ENCODE assay signal across 8 cellular contexts in the genomic region with DNA sequence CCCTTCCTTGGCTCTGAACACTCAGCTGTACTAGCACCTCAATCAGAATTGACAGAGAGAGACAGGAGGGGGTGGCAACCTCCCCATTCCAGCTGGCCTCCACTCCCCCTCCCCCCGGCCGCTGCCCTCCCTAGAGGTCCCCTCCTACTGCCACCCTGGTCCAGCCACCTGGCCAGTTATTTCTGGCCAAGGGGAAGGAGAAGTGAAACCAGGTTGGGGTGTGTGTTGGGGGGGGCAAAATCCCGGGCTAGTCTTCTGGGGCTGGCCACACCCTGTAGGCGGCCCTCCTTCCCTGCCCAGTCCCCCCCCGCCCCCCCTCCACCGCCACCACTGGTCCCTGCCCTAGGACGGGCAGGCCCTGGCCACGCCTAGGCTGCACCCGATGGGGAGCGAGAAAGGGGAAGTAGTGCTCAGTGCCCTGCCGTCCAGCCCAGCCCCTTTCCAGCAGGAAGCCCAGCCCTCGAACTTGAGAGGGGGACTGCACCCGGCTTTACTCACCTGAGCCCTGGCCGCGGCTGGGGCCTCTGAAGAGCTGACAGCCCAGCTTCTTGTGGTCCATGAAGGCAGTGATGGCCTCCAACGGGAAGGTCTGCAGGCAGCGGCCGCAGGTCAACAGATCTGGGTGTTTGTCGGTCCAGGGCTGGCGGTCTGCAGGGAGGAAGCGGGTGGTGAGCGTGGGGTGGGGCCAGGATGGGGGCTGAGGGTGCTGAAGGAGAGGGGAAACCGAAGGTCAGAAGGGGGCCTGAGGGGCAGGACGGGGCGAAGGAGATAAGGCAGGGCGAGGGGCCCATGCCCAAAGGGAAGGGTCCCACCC. TPM values are rescaled to one million over a fixed set of nuclear protein-coding genes. Genes with fewer than 3 reads are reported as not detected.
DNase-seq lines count a peak whose midpoint lies in the region; ATAC-seq, FAIRE-seq and TF ChIP-seq lines count a peak whose summit lies in the region.

No MANE protein-coding gene starts in this region.

- peaks cover 2% of the 10 kb centered on the region for H3K36me3 ChIP-seq in CD4-positive, alpha-beta memory T cell (ENCODE audit: insufficient read depth, low read length)
- peaks cover 1% of the 10 kb centered on the region for H3K36me3 ChIP-seq in osteoblast (ENCODE audit: insufficient read depth, low read length)

- H2AFZ ChIP-seq in osteoblast (ENCODE audit: low read length) = peak overlapping the region; percentile 51

- H3K79me2 ChIP-seq in osteoblast (ENCODE audit: insufficient read depth, low read length) = peaks cover 16% of the 10 kb centered on the region

- H3K27ac ChIP-seq in CD4-positive, alpha-beta memory T cell (ENCODE audit: low read depth, low read length) = peak overlapping the region; percentile 56
- H3K27ac ChIP-seq in osteoblast (ENCODE audit: low read depth, low read length) = no peak overlapping the region

- peak overlapping the region; percentile 77 to 91 (median 78) for H3K4me3 Mint-ChIP-seq in CD4-positive, alpha-beta memory T cell
- peak overlapping the region; percentile 79 for H3K4me3 Mint-ChIP-seq in activated T-helper 2 cell treated with anti-CD3 and anti-CD28 coated beads, Interferon-gamma antibody, Interleukin-2, Interleukin-4, amounts not matched to agents 10 μg/mL and 5 μg/mL and 100 μg/mL, durations not matched to agents 14 hours and 24 hours and 36 hours (ENCODE audit: low read depth)

- no peak for FAIRE-seq in H54 (lab: Jason Lieb, UNC)

- H3K4me2 ChIP-seq in osteoblast (ENCODE audit: insufficient read depth, low read length) = peak overlapping the region; percentile 78

- CTCF ChIA-PET in CD4-positive, alpha-beta memory T cell (lab: Charles Lee; ENCODE audit: partially characterized antibody) = interaction anchor here (1.0 to 1.8 kb wide), 2 partner anchors 16 to 86 kb away, joined by 3 to 6 read pairs; no protein-coding TSS in a partner anchor

- intact Hi-C loops in CD4-positive, alpha-beta memory T cell (cut with micrococcal nuclease) = loop anchor here (1.0 to 10.0 kb wide), 3 partner anchors 16 to 121 kb away; a partner anchor contains a TSS
- intact Hi-C loops in activated T-helper 2 cell treated with anti-CD3 and anti-CD28 coated beads, Interferon-gamma antibody, Interleukin-2, Interleukin-4, amounts not matched to agents 10 μg/mL and 5 μg/mL and 100 μg/mL, durations not matched to agents 14 hours and 24 hours and 36 hours (cut with micrococcal nuclease) = loop anchor here (2.0 to 5.0 kb wide), 4 partner anchors 38 to 102 kb away; a partner anchor contains a TSS
- intact Hi-C loops in Right ventricle myocardium superior (cut with DNase I) = no loop called here

- TF ChIP-seq POLR2A in H54 (IDR thresholded peaks at IDR 0.05; ENCODE audit: low read depth, low read length) = no peak

- H3K9me3 Mint-ChIP-seq in CD4-positive, alpha-beta memory T cell = no peaks in the 10 kb centered on the region
- no peaks in the 10 kb centered on the region for H3K9me3 Mint-ChIP-seq in activated T-helper 2 cell treated with anti-CD3 and anti-CD28 coated beads, Interferon-gamma antibody, Interleukin-2, Interleukin-4, amounts not matched to agents 10 μg/mL and 5 μg/mL and 100 μg/mL, durations not matched to agents 14 hours and 24 hours and 36 hours

- H3K4me3 ChIP-seq in CD4-positive, alpha-beta memory T cell (ENCODE audit: low read length in 2 of 2) = peak overlapping the region; percentile 17 to 60
- peak overlapping the region; percentile 68 for H3K4me3 ChIP-seq in osteoblast (ENCODE audit: insufficient read depth, low read length)

- peaks cover 18 to 43% (median 31%) of the 10 kb centered on the region in 4 donors for H3K4me1 Mint-ChIP-seq in CD4-positive, alpha-beta memory T cell
- peaks cover 21% of the 10 kb centered on the region for H3K4me1 Mint-ChIP-seq in activated T-helper 2 cell treated with anti-CD3 and anti-CD28 coated beads, Interferon-gamma antibody, Interleukin-2, Interleukin-4, amounts not matched to agents 10 μg/mL and 5 μg/mL and 100 μg/mL, durations not matched to agents 14 hours and 24 hours and 36 hours (ENCODE audit: low read depth)

- no peaks in the 10 kb centered on the region for H3K27me3 Mint-ChIP-seq in CD4-positive, alpha-beta memory T cell
- H3K27me3 Mint-ChIP-seq in activated T-helper 2 cell treated with anti-CD3 and anti-CD28 coated beads, Interferon-gamma antibody, Interleukin-2, Interleukin-4, amounts not matched to agents 10 μg/mL and 5 μg/mL and 100 μg/mL, durations not matched to agents 14 hours and 24 hours and 36 hours (ENCODE audit: low read depth) = no peaks in the 10 kb centered on the region

- peaks cover 3% of the 10 kb centered on the region for H4K20me1 ChIP-seq in osteoblast (ENCODE audit: insufficient read depth, low read length)

- peaks cover 2 to 18% of the 10 kb centered on the region in 2 donors for H3K36me3 Mint-ChIP-seq in CD4-positive, alpha-beta memory T cell
- peaks cover 13% of the 10 kb centered on the region for H3K36me3 Mint-ChIP-seq in activated T-helper 2 cell treated with anti-CD3 and anti-CD28 coated beads, Interferon-gamma antibody, Interleukin-2, Interleukin-4, amounts not matched to agents 10 μg/mL and 5 μg/mL and 100 μg/mL, durations not matched to agents 14 hours and 24 hours and 36 hours (ENCODE audit: low read depth)

- H3K27ac Mint-ChIP-seq in CD4-positive, alpha-beta memory T cell = peak overlapping the region; percentile 8 to 94 (median 71)
- H3K27ac Mint-ChIP-seq in activated T-helper 2 cell treated with anti-CD3 and anti-CD28 coated beads, Interferon-gamma antibody, Interleukin-2, Interleukin-4, amounts not matched to agents 10 μg/mL and 5 μg/mL and 100 μg/mL, durations not matched to agents 14 hours and 24 hours and 36 hours = peak overlapping the region; percentile 46

- TF ChIP-seq CTCF in osteoblast (IDR thresholded peaks at IDR 0.05; ENCODE audit: extremely low read depth, low read depth, low read length) = no peak

- peak; percentile 61 for ATAC-seq in GM19023 (IDR thresholded peaks at IDR 0.05; ENCODE audit: unreplicated experiment)
- ATAC-seq in HG03095 (IDR thresholded peaks at IDR 0.05; ENCODE audit: unreplicated experiment) = peak; percentile 53
- peak; percentile 53 for ATAC-seq in Right ventricle myocardium superior (ENCODE audit: poor library complexity)

- H3K4me1 ChIP-seq in CD4-positive, alpha-beta memory T cell (ENCODE audit: insufficient read depth, low read length) = peaks cover 44% of the 10 kb centered on the region
- H3K4me1 ChIP-seq in osteoblast (ENCODE audit: insufficient read depth, low read length) = peaks cover 13% of the 10 kb centered on the region

- H3K9me3 ChIP-seq in CD4-positive, alpha-beta memory T cell (ENCODE audit: control insufficient read depth in 1 of 2, low read length in 2 of 2) = no peaks in the 10 kb centered on the region
- no peaks in the 10 kb centered on the region for H3K9me3 ChIP-seq in osteoblast (ENCODE audit: low read depth, low read length)

- H3K27me3 ChIP-seq in CD4-positive, alpha-beta memory T cell (ENCODE audit: insufficient read depth, low read length) = no peaks in the 10 kb centered on the region
- H3K27me3 ChIP-seq in osteoblast (ENCODE audit: insufficient read depth, low read length) = no peaks in the 10 kb centered on the region

- POLR2A ChIA-PET in CD4-positive, alpha-beta memory T cell (lab: Charles Lee; ENCODE audit: partially characterized antibody) = interaction anchor here (0.6 to 8.4 kb wide), 4 partner anchors 16 to 103 kb away, joined by 3 to 106 read pairs (median 4); a partner anchor contains a TSS

- DNase-seq in CD4-positive, alpha-beta memory T cell = peak in 4 of 5 donors; percentile 13 to 65 (median 22)
- DNase-seq in NCI-H748 treated with DMSO at 0.1 percent for 48 hours (lab: John Stamatoyannopoulos, UW) (peak; percentile 36), Right ventricle myocardium superior (peak; percentile 84), osteoblast (ENCODE audit: insufficient read length, low spot score, missing footprints) (peak; percentile 95), H54 (ENCODE audit: insufficient read length, low spot score) (no peak)
- DNase-seq in activated T-helper 2 cell treated with anti-CD3 and anti-CD28 coated beads, Interferon-gamma antibody, Interleukin-2, Interleukin-4, amounts not matched to agents 10 μg/mL and 5 μg/mL and 100 μg/mL, durations not matched to agents 14 hours and 24 hours and 36 hours (ENCODE audit: low spot score) = peak; percentile 39

RNA-seq across cellular contexts. Expression of a gene that starts 0.9 kb away (rescaled TPM):
- 1 to 10 TPM; 1.7 to 1.9 TPM for total RNA-seq in CD4-positive, alpha-beta memory T cell
- 1 to 10 TPM in 1 of 2 donors, under 1 TPM in 1; 0.98 to 3.2 TPM for polyA plus RNA-seq in CD4-positive, alpha-beta memory T cell
- total RNA-seq in activated T-helper 2 cell treated with anti-CD3 and anti-CD28 coated beads, Interferon-gamma antibody, Interleukin-2, Interleukin-4, amounts not matched to agents 10 μg/mL and 5 μg/mL and 100 μg/mL, durations not matched to agents 14 hours and 24 hours and 36 hours = 3.9 and 5.8 TPM in 2 replicates
- total RNA-seq in Right ventricle myocardium superior (0.32 TPM), osteoblast (under 0.01 TPM in 1 of 2 replicates, not detected in the other)

RNA-seq across cellular contexts. Expression of a gene that starts 3.6 kb away (rescaled TPM):
- 10 to 100 TPM; 15.9 to 17.6 TPM for total RNA-seq in CD4-positive, alpha-beta memory T cell
- polyA plus RNA-seq in CD4-positive, alpha-beta memory T cell = 10 to 100 TPM; 34.9 to 75.3 TPM
- 44.9 and 49.4 TPM in 2 replicates for total RNA-seq in activated T-helper 2 cell treated with anti-CD3 and anti-CD28 coated beads, Interferon-gamma antibody, Interleukin-2, Interleukin-4, amounts not matched to agents 10 μg/mL and 5 μg/mL and 100 μg/mL, durations not matched to agents 14 hours and 24 hours and 36 hours
- total RNA-seq in Right ventricle myocardium superior (14.7 TPM), osteoblast (8.3 and 14.8 TPM in 2 replicates)

RNA-seq across cellular contexts. Expression of a gene that starts 17.6 kb away (rescaled TPM):
- 10 to 100 TPM; 25.2 to 26.2 TPM for total RNA-seq in CD4-positive, alpha-beta memory T cell
- polyA plus RNA-seq in CD4-positive, alpha-beta memory T cell = 1 to 10 TPM in 1 of 2 donors, under 1 TPM in 1; 0.31 to 1.4 TPM
- 15.7 and 18.4 TPM in 2 replicates for total RNA-seq in activated T-helper 2 cell treated with anti-CD3 and anti-CD28 coated beads, Interferon-gamma antibody, Interleukin-2, Interleukin-4, amounts not matched to agents 10 μg/mL and 5 μg/mL and 100 μg/mL, durations not matched to agents 14 hours and 24 hours and 36 hours
- 13.7 TPM for total RNA-seq in Right ventricle myocardium superior
- 43.9 and 53.6 TPM in 2 replicates for total RNA-seq in osteoblast

RNA-seq across cellular contexts. Expression of a gene that starts 36.6 kb away (rescaled TPM):
- total RNA-seq in CD4-positive, alpha-beta memory T cell = 100 to 1,000 TPM; 156 to 163 TPM
- polyA plus RNA-seq in CD4-positive, alpha-beta memory T cell = 10 to 100 TPM in 1 of 2 donors, 1 to 10 TPM in 1; 3.8 to 12.7 TPM
- 102 and 105 TPM in 2 replicates for total RNA-seq in activated T-helper 2 cell treated with anti-CD3 and anti-CD28 coated beads, Interferon-gamma antibody, Interleukin-2, Interleukin-4, amounts not matched to agents 10 μg/mL and 5 μg/mL and 100 μg/mL, durations not matched to agents 14 hours and 24 hours and 36 hours
- total RNA-seq in Right ventricle myocardium superior (31.7 TPM), osteoblast (17.0 and 17.1 TPM in 2 replicates)
